Comparison of ENCODE assay signal across 28 cellular contexts in genomic region chr16:88624977-88625576, GRCh38. TPM values are rescaled to one million over a fixed set of nuclear protein-coding genes. Genes with fewer than 3 reads are reported as not detected.
A peak's percentile ranks its signal among the peaks of the same experiment; 100 is the strongest.
DNase-seq lines count a peak whose midpoint lies in the region; ATAC-seq, FAIRE-seq and TF ChIP-seq lines count a peak whose summit lies in the region.
"Had no signal": no experiment of that assay in that cellular context is flagged by ENCODE, and none has a peak within 500 bp of the region (broad histone marks: within the 10 kb centered on the region; RNA-seq: fewer than 3 reads in every experiment).

No MANE protein-coding gene starts in this region.

- intact Hi-C loops in HepG2 (cut with micrococcal nuclease; ENCODE audit: unreplicated experiment) (no loop called here), right lobe of liver (cut with DNase I) (no loop called here), testis (cut with DNase I; ENCODE audit: low total_unique reads) (no loop called here)
- intact Hi-C loops in activated CD4-positive, alpha-beta memory T cell treated with anti-CD3 and anti-CD28 coated beads for 36 hours (cut with micrococcal nuclease): no loop called here

- WGBS in HepG2 (ENCODE audit: low lambda C conversion rate): 85% methylated on average over 8 of the region's 17 CpGs
- 61% methylated on average over 4 of the region's 17 CpGs for WGBS in right lobe of liver (ENCODE audit: insufficient coverage, low coverage, low lambda C conversion rate, missing lambda C conversion rate)
- WGBS in testis, 2 donors: 87 to 90% methylated on average over 15 to 16 of the region's 17 CpGs

- H3K4me1 Mint-ChIP-seq in activated CD4-positive, alpha-beta memory T cell treated with anti-CD3 and anti-CD28 coated beads for 36 hours (ENCODE audit: low read depth): peaks cover 16% of the 10 kb centered on the region

- H3K4me1 ChIP-seq in HepG2 (ENCODE audit: insufficient read depth, low read length) (peaks cover 3% of the 10 kb centered on the region), right lobe of liver (peaks cover 0 to 4% (median 0%) of the 10 kb centered on the region in 4 donors), testis (no peaks in the 10 kb centered on the region)
- H3K4me1 ChIP-seq: BE2C, SJCRH30 had no signal

- H3K36me3 ChIP-seq in HepG2 (replicated peaks in 1 of 2; ENCODE audit: control insufficient read depth in 1 of 2, insufficient read depth in 2 of 2, low read length in 2 of 2) (peaks cover 41 to 84% of the 10 kb centered on the region in 2 experiments), right lobe of liver (peaks cover 0 to 49% (median 12%) of the 10 kb centered on the region in 4 donors), testis (ENCODE audit: low read depth, missing control alignments) (no peaks in the 10 kb centered on the region)

- no peak overlapping the region for H3K4me3 Mint-ChIP-seq in activated CD4-positive, alpha-beta memory T cell treated with anti-CD3 and anti-CD28 coated beads for 36 hours

- H3K4me2 ChIP-seq in HepG2 (ENCODE audit: low read depth, low read length): no peak overlapping the region
- H3K4me2 ChIP-seq: KMS-11, PC-9 had no signal

- H3K27ac ChIP-seq in HepG2 (ENCODE audit: extremely low read length, insufficient read depth, low read length): no peak overlapping the region
- H3K27ac ChIP-seq in right lobe of liver: no peak overlapping the region
- no peak overlapping the region for H3K27ac ChIP-seq in testis
- H3K27ac ChIP-seq: KMS-11, PC-9, SJCRH30 had no signal

- no peaks in the 10 kb centered on the region for H3K9me3 Mint-ChIP-seq in activated CD4-positive, alpha-beta memory T cell treated with anti-CD3 and anti-CD28 coated beads for 36 hours

- TF ChIP-seq CTCF in HepG2 (CRISPR knock-in tag; IDR thresholded peaks at IDR 0.05) (no peak), right lobe of liver (IDR thresholded peaks at IDR 0.05) (no peak), testis (IDR thresholded peaks at IDR 0.05) (no peak)

- no peak for TF ChIP-seq RAD21 in HepG2 (CRISPR knock-in tag; IDR thresholded peaks at IDR 0.05)

- no peaks in the 10 kb centered on the region for H4K20me1 ChIP-seq in HepG2 (ENCODE audit: insufficient read depth, low read length)

- H3K27me3 Mint-ChIP-seq in activated CD4-positive, alpha-beta memory T cell treated with anti-CD3 and anti-CD28 coated beads for 36 hours: no peaks in the 10 kb centered on the region

- TSS peak; percentile 36 for BruUV-seq in HepG2 (replicated peaks; lab: Mats Ljungman, UMichigan)

- TF ChIP-seq POLR2A in HepG2 (IDR thresholded peaks at IDR 0.05; ENCODE audit: insufficient read depth in 1 of 2, low read depth in 2 of 2, low read length in 2 of 2) (no peak), right lobe of liver (IDR thresholded peaks at IDR 0.05) (no peak), testis (IDR thresholded peaks at IDR 0.05) (no peak)

- H3K4me3 ChIP-seq in HepG2 (replicated peaks in 1 of 3; ENCODE audit: insufficient read depth in 1 of 3, low read depth in 2 of 3, low read length in 3 of 3) (no peak overlapping the region), right lobe of liver (no peak overlapping the region), testis (no peak overlapping the region)
- H3K4me3 ChIP-seq: PC-9, SJCRH30 had no signal

- in situ Hi-C loops in HepG2 (cut with HindIII; ENCODE audit: extremely low pct_ligation_motif_present, low pct_unique_long_range_greater_than_20kb): no loop called here

- H3K79me2 ChIP-seq in HepG2 (ENCODE audit: insufficient read depth, low read length): peaks cover 5% of the 10 kb centered on the region

- ATAC-seq in HepG2 (no peak), right lobe of liver (no peak), GM18907 (IDR thresholded peaks at IDR 0.05; ENCODE audit: unreplicated experiment) (no peak)
- ATAC-seq: Right ventricle myocardium inferior had no signal

- no peak overlapping the region for H3K9ac ChIP-seq in HepG2 (ENCODE audit: insufficient read depth, low read depth, low read length)
- H3K9ac ChIP-seq: KMS-11 had no signal

- FAIRE-seq in HepG2 (lab: Jason Lieb, UNC): no peak
- FAIRE-seq: D721Med had no signal

- H3K9me3 ChIP-seq in HepG2 (ENCODE audit: low read length) (no peaks in the 10 kb centered on the region), right lobe of liver (no peaks in the 10 kb centered on the region), testis (no peaks in the 10 kb centered on the region)
- H3K9me3 ChIP-seq: BE2C, SJCRH30 had no signal

- POLR2A ChIA-PET in HepG2 (lab: Yijun Ruan, JAX): interaction anchor here (1.6 kb wide), 1 partner anchor 25 kb away, joined by 6 read pairs; no protein-coding TSS in a partner anchor
- POLR2A ChIA-PET in activated CD4-positive, alpha-beta memory T cell treated with anti-CD3 and anti-CD28 coated beads for 36 hours (lab: Charles Lee): interaction anchor here (0.6 kb wide), 1 partner anchor 180 kb away, joined by 3 read pairs; no protein-coding TSS in a partner anchor

- H3K27ac Mint-ChIP-seq in activated CD4-positive, alpha-beta memory T cell treated with anti-CD3 and anti-CD28 coated beads for 36 hours: no peak overlapping the region

- no peak overlapping the region for H2AFZ ChIP-seq in HepG2 (ENCODE audit: low read length)
- H2AFZ ChIP-seq: PC-9 had no signal

- CTCF ChIA-PET in HepG2 (lab: Yijun Ruan, JAX; ENCODE audit: low intra/inter-chr PET ratio, low total read pairs): no interaction called here
- CTCF ChIA-PET in activated CD4-positive, alpha-beta memory T cell treated with anti-CD3 and anti-CD28 coated beads for 36 hours (lab: Charles Lee): no interaction called here

- no peaks in the 10 kb centered on the region for H3K27me3 ChIP-seq in HepG2 (ENCODE audit: control insufficient read depth in 1 of 2, insufficient read depth in 2 of 2, low read length in 2 of 2)
- no peaks in the 10 kb centered on the region for H3K27me3 ChIP-seq in right lobe of liver
- H3K27me3 ChIP-seq in testis: no peaks in the 10 kb centered on the region
- H3K27me3 ChIP-seq: BE2C, SJCRH30 had no signal

- TF ChIP-seq EP300 in HepG2 (IDR thresholded peaks at IDR 0.05; ENCODE audit: low read depth in 2 of 2, low read length in 2 of 2) (no peak), HepG2 (CRISPR knock-in tag; IDR thresholded peaks at IDR 0.05; ENCODE audit: borderline replicate concordance) (no peak)

- H3K36me3 Mint-ChIP-seq in activated CD4-positive, alpha-beta memory T cell treated with anti-CD3 and anti-CD28 coated beads for 36 hours: peaks cover 39% of the 10 kb centered on the region

- DNase-seq in NCI-H82 (lab: John Stamatoyannopoulos, UW): peak; percentile 5
- DNase-seq in NCI-H82 treated with DMSO at 0.1 percent for 48 hours (lab: John Stamatoyannopoulos, UW; ENCODE audit: unreplicated experiment): no peak
- DNase-seq in HepG2 (ENCODE audit: low spot score): no peak
- DNase-seq in right lobe of liver: no peak
- peak; percentile 62 for DNase-seq in activated CD4-positive, alpha-beta memory T cell treated with anti-CD3 and anti-CD28 coated beads for 36 hours
- no peak for DNase-seq in testis
- no peak for DNase-seq in NCI-H446 (lab: John Stamatoyannopoulos, UW)
- DNase-seq: 8988T, ACHN, BE2C, GOT3, HCEC 1CT, IMR-90, MM.1S, NCI-H1694, NCI-H2029 treated with DMSO at 0.1 percent for 48 hours, NCI-H2171, NCI-H226, NCI-H748 treated with DMSO at 0.1 percent for 48 hours, PC-9, SJCRH30 had no signal

RNA-seq across cellular contexts. Expression of gene IL17C, which starts 13.3 kb away (rescaled TPM):
- total RNA-seq in HepG2 (2016; rRNA removed; fragmentation: Illumina TruSeq; extraction: Trizol): not detected in 2 replicates
- total RNA-seq in HepG2 (2016; cell fraction: cytosol; rRNA removed; fragmentation: Illumina TruSeq; extraction: Trizol; ENCODE audit: low read depth): not detected in 2 replicates
- total RNA-seq in HepG2 (2016; cell fraction: insoluble cytoplasmic fraction; rRNA removed; fragmentation: Illumina TruSeq; extraction: Trizol): not detected in 2 replicates
- total RNA-seq in HepG2 (2016; cell fraction: membrane; rRNA removed; fragmentation: Illumina TruSeq; extraction: Trizol): not detected in 2 replicates
- not detected in 2 replicates for total RNA-seq in HepG2 (2016; cell fraction: nucleus; rRNA removed; fragmentation: Illumina TruSeq; extraction: Trizol)
- polyA plus RNA-seq in HepG2 (2011; rRNA removed): not detected in 2 replicates
- not detected in 2 replicates for polyA plus RNA-seq in HepG2 (2011; cell fraction: cytosol; rRNA removed)
- polyA plus RNA-seq in HepG2 (2011; cell fraction: nucleus; rRNA removed): not detected in 2 replicates
- polyA plus RNA-seq in HepG2 (2012): not detected in 2 replicates
- not detected in 2 replicates for polyA plus RNA-seq in HepG2 (2016; cell fraction: cytosol; fragmentation: Illumina TruSeq; extraction: Trizol; ENCODE audit: low read depth)
- not detected in 2 replicates for polyA plus RNA-seq in HepG2 (2016; cell fraction: insoluble cytoplasmic fraction; fragmentation: Illumina TruSeq; extraction: Trizol; ENCODE audit: low read depth)
- not detected in 2 replicates for polyA plus RNA-seq in HepG2 (2016; cell fraction: membrane; fragmentation: Illumina TruSeq; extraction: Trizol; ENCODE audit: low read depth)
- not detected in 2 replicates for polyA plus RNA-seq in HepG2 (2016; cell fraction: nucleus; fragmentation: Illumina TruSeq; extraction: Trizol; ENCODE audit: insufficient read depth, low read depth)
- not detected in 2 replicates for polyA minus RNA-seq in HepG2 (2011; rRNA and poly(A)+ RNA removed; ENCODE audit: low replicate concordance)
- polyA minus RNA-seq in HepG2 (2011; cell fraction: cytosol; rRNA and poly(A)+ RNA removed): not detected in 2 replicates
- not detected in 2 replicates for polyA minus RNA-seq in HepG2 (2011; cell fraction: nucleus; rRNA and poly(A)+ RNA removed)
- total RNA-seq in right lobe of liver: not detected
- total RNA-seq in activated CD4-positive, alpha-beta memory T cell treated with anti-CD3 and anti-CD28 coated beads for 36 hours: under 1 TPM in 1 of 2 experiments, not detected in 1; 0.22 TPM
- total RNA-seq in testis: 1 to 10 TPM in 1 of 2 donors, under 1 TPM in 1; 0.99 to 1.5 TPM
- 0.75 TPM for polyA plus RNA-seq in testis (ENCODE audit: insufficient read depth, low read depth, low replicate concordance)
- total RNA-seq: Daoy, G401, IMR-90, PC-9, Right ventricle myocardium inferior, RPMI7951, SJCRH30 had no signal

RNA-seq across cellular contexts. Expression of gene CYBA, which starts 25.8 kb away (rescaled TPM):
- 84.2 and 250 TPM in 2 replicates for total RNA-seq in HepG2 (2016; rRNA removed; fragmentation: Illumina TruSeq; extraction: Trizol)
- 92.1 and 114 TPM in 2 replicates for total RNA-seq in HepG2 (2016; cell fraction: cytosol; rRNA removed; fragmentation: Illumina TruSeq; extraction: Trizol; ENCODE audit: low read depth)
- 90.4 and 246 TPM in 2 replicates for total RNA-seq in HepG2 (2016; cell fraction: insoluble cytoplasmic fraction; rRNA removed; fragmentation: Illumina TruSeq; extraction: Trizol)
- 55.3 and 74.3 TPM in 2 replicates for total RNA-seq in HepG2 (2016; cell fraction: membrane; rRNA removed; fragmentation: Illumina TruSeq; extraction: Trizol)
- total RNA-seq in HepG2 (2016; cell fraction: nucleus; rRNA removed; fragmentation: Illumina TruSeq; extraction: Trizol): 170 and 197 TPM in 2 replicates
- polyA plus RNA-seq in HepG2 (2011; rRNA removed): 196 and 258 TPM in 2 replicates
- 338 and 484 TPM in 2 replicates for polyA plus RNA-seq in HepG2 (2011; cell fraction: cytosol; rRNA removed)
- polyA plus RNA-seq in HepG2 (2011; cell fraction: nucleus; rRNA removed): 620 and 660 TPM in 2 replicates
- 207 and 213 TPM in 2 replicates for polyA plus RNA-seq in HepG2 (2012)
- 111 and 128 TPM in 2 replicates for polyA plus RNA-seq in HepG2 (2016; cell fraction: cytosol; fragmentation: Illumina TruSeq; extraction: Trizol; ENCODE audit: low read depth)
- polyA plus RNA-seq in HepG2 (2016; cell fraction: insoluble cytoplasmic fraction; fragmentation: Illumina TruSeq; extraction: Trizol; ENCODE audit: low read depth): 97.6 and 108 TPM in 2 replicates
- polyA plus RNA-seq in HepG2 (2016; cell fraction: membrane; fragmentation: Illumina TruSeq; extraction: Trizol; ENCODE audit: low read depth): 58.9 and 66.6 TPM in 2 replicates
- 462 and 471 TPM in 2 replicates for polyA plus RNA-seq in HepG2 (2016; cell fraction: nucleus; fragmentation: Illumina TruSeq; extraction: Trizol; ENCODE audit: insufficient read depth, low read depth)
- polyA minus RNA-seq in HepG2 (2011; rRNA and poly(A)+ RNA removed; ENCODE audit: low replicate concordance): 170 and 432 TPM in 2 replicates
- polyA minus RNA-seq in HepG2 (2011; cell fraction: cytosol; rRNA and poly(A)+ RNA removed): 173 and 183 TPM in 2 replicates
- 79.1 and 82.6 TPM in 2 replicates for polyA minus RNA-seq in HepG2 (2011; cell fraction: nucleus; rRNA and poly(A)+ RNA removed)
- total RNA-seq in right lobe of liver: 10 to 100 TPM; 22.8 to 70.0 (median 41.3) TPM
- total RNA-seq in activated CD4-positive, alpha-beta memory T cell treated with anti-CD3 and anti-CD28 coated beads for 36 hours: 100 to 1,000 TPM; 262 to 265 TPM
- 10 to 100 TPM; 11.7 to 34.9 TPM for total RNA-seq in testis
- 40.0 TPM for polyA plus RNA-seq in testis (ENCODE audit: insufficient read depth, low read depth, low replicate concordance)

RNA-seq across cellular contexts. Expression of gene MVD, which starts 37.8 kb away (rescaled TPM):
- total RNA-seq in HepG2 (2016; rRNA removed; fragmentation: Illumina TruSeq; extraction: Trizol): 128 and 187 TPM in 2 replicates
- 86.8 and 92.1 TPM in 2 replicates for total RNA-seq in HepG2 (2016; cell fraction: cytosol; rRNA removed; fragmentation: Illumina TruSeq; extraction: Trizol; ENCODE audit: low read depth)
- total RNA-seq in HepG2 (2016; cell fraction: insoluble cytoplasmic fraction; rRNA removed; fragmentation: Illumina TruSeq; extraction: Trizol): 110 and 194 TPM in 2 replicates
- 93.3 and 93.5 TPM in 2 replicates for total RNA-seq in HepG2 (2016; cell fraction: membrane; rRNA removed; fragmentation: Illumina TruSeq; extraction: Trizol)
- total RNA-seq in HepG2 (2016; cell fraction: nucleus; rRNA removed; fragmentation: Illumina TruSeq; extraction: Trizol): 150 and 173 TPM in 2 replicates
- 28.1 and 68.9 TPM in 2 replicates for polyA plus RNA-seq in HepG2 (2011; rRNA removed)
- polyA plus RNA-seq in HepG2 (2011; cell fraction: cytosol; rRNA removed): 33.1 and 34.9 TPM in 2 replicates
- 340 and 407 TPM in 2 replicates for polyA plus RNA-seq in HepG2 (2011; cell fraction: nucleus; rRNA removed)
- 81.3 and 104 TPM in 2 replicates for polyA plus RNA-seq in HepG2 (2012)
- polyA plus RNA-seq in HepG2 (2016; cell fraction: cytosol; fragmentation: Illumina TruSeq; extraction: Trizol; ENCODE audit: low read depth): 49.5 and 55.8 TPM in 2 replicates
- 117 and 128 TPM in 2 replicates for polyA plus RNA-seq in HepG2 (2016; cell fraction: insoluble cytoplasmic fraction; fragmentation: Illumina TruSeq; extraction: Trizol; ENCODE audit: low read depth)
- 64.4 TPM in 2 replicates for polyA plus RNA-seq in HepG2 (2016; cell fraction: membrane; fragmentation: Illumina TruSeq; extraction: Trizol; ENCODE audit: low read depth)
- polyA plus RNA-seq in HepG2 (2016; cell fraction: nucleus; fragmentation: Illumina TruSeq; extraction: Trizol; ENCODE audit: insufficient read depth, low read depth): 435 and 459 TPM in 2 replicates
- 8.9 and 43.8 TPM in 2 replicates for polyA minus RNA-seq in HepG2 (2011; rRNA and poly(A)+ RNA removed; ENCODE audit: low replicate concordance)
- 24.2 and 37.5 TPM in 2 replicates for polyA minus RNA-seq in HepG2 (2011; cell fraction: cytosol; rRNA and poly(A)+ RNA removed)
- 34.4 and 55.3 TPM in 2 replicates for polyA minus RNA-seq in HepG2 (2011; cell fraction: nucleus; rRNA and poly(A)+ RNA removed)
- total RNA-seq in right lobe of liver: 10 to 100 TPM; 10.2 to 57.1 (median 15.2) TPM
- total RNA-seq in activated CD4-positive, alpha-beta memory T cell treated with anti-CD3 and anti-CD28 coated beads for 36 hours: 100 to 1,000 TPM; 111 to 113 TPM
- total RNA-seq in testis: 10 to 100 TPM; 46.6 to 56.1 TPM
- polyA plus RNA-seq in testis (ENCODE audit: insufficient read depth, low read depth, low replicate concordance): 100 TPM

RNA-seq across cellular contexts. Expression of gene ZC3H18, which starts 54.9 kb away (rescaled TPM):
- total RNA-seq in HepG2 (2016; rRNA removed; fragmentation: Illumina TruSeq; extraction: Trizol) (19.7 and 27.4 TPM in 2 replicates), right lobe of liver (10 to 100 TPM in 5 of 6 experiments, 1 to 10 TPM in 1; 8.7 to 22.8 (median 16.4) TPM), testis (10 to 100 TPM; 53.8 to 63.7 TPM)
- total RNA-seq in HepG2 (2016; cell fraction: cytosol; rRNA removed; fragmentation: Illumina TruSeq; extraction: Trizol; ENCODE audit: low read depth): 19.4 and 24.7 TPM in 2 replicates
- total RNA-seq in HepG2 (2016; cell fraction: insoluble cytoplasmic fraction; rRNA removed; fragmentation: Illumina TruSeq; extraction: Trizol): 14.3 and 27.1 TPM in 2 replicates
- 13.2 and 13.7 TPM in 2 replicates for total RNA-seq in HepG2 (2016; cell fraction: membrane; rRNA removed; fragmentation: Illumina TruSeq; extraction: Trizol)
- 23.0 and 25.0 TPM in 2 replicates for total RNA-seq in HepG2 (2016; cell fraction: nucleus; rRNA removed; fragmentation: Illumina TruSeq; extraction: Trizol)
- polyA plus RNA-seq in HepG2 (2011; rRNA removed) (11.2 and 12.7 TPM in 2 replicates), testis (ENCODE audit: insufficient read depth, low read depth, low replicate concordance) (59.6 TPM)
- polyA plus RNA-seq in HepG2 (2011; cell fraction: cytosol; rRNA removed): 5.1 and 6.6 TPM in 2 replicates
- 52.8 and 62.1 TPM in 2 replicates for polyA plus RNA-seq in HepG2 (2011; cell fraction: nucleus; rRNA removed)
- polyA plus RNA-seq in HepG2 (2012): 25.6 and 26.4 TPM in 2 replicates
- polyA plus RNA-seq in HepG2 (2016; cell fraction: cytosol; fragmentation: Illumina TruSeq; extraction: Trizol; ENCODE audit: low read depth): 2.5 and 2.8 TPM in 2 replicates
- 25.5 and 39.1 TPM in 2 replicates for polyA plus RNA-seq in HepG2 (2016; cell fraction: insoluble cytoplasmic fraction; fragmentation: Illumina TruSeq; extraction: Trizol; ENCODE audit: low read depth)
- polyA plus RNA-seq in HepG2 (2016; cell fraction: membrane; fragmentation: Illumina TruSeq; extraction: Trizol; ENCODE audit: low read depth): 6.0 and 7.1 TPM in 2 replicates
- polyA plus RNA-seq in HepG2 (2016; cell fraction: nucleus; fragmentation: Illumina TruSeq; extraction: Trizol; ENCODE audit: insufficient read depth, low read depth): 81.5 and 103 TPM in 2 replicates
- 8.7 and 11.6 TPM in 2 replicates for polyA minus RNA-seq in HepG2 (2011; rRNA and poly(A)+ RNA removed; ENCODE audit: low replicate concordance)
- 9.7 and 11.0 TPM in 2 replicates for polyA minus RNA-seq in HepG2 (2011; cell fraction: cytosol; rRNA and poly(A)+ RNA removed)
- 21.3 and 25.5 TPM in 2 replicates for polyA minus RNA-seq in HepG2 (2011; cell fraction: nucleus; rRNA and poly(A)+ RNA removed)
- 10 to 100 TPM; 72.0 to 72.7 TPM for total RNA-seq in activated CD4-positive, alpha-beta memory T cell treated with anti-CD3 and anti-CD28 coated beads for 36 hours

Comparison
In these comparisons a context has a peak if more than half of its experiments do, and no peak if none do; other contexts are left out.
1. DNase-seq: peak in NCI-H82 (single experiment) and activated CD4-positive, alpha-beta memory T cell treated with anti-CD3 and anti-CD28 coated beads for 36 hours (single experiment); none in NCI-H82 treated with DMSO at 0.1 percent for 48 hours (single experiment), HepG2 (single experiment), right lobe of liver (0 of 3), testis (single experiment) and NCI-H446 (0 of 2).